Comparison of ENCODE assay signal across 9 cellular contexts in genomic region chr9:99253134-99253533, GRCh38. TPM values are rescaled to one million over a fixed set of nuclear protein-coding genes. Genes with fewer than 3 reads are reported as not detected.
DNase-seq lines count a peak whose midpoint lies in the region; ATAC-seq and TF ChIP-seq lines count a peak whose summit lies in the region.
"Had no signal": no experiment of that assay in that cellular context is flagged by ENCODE, and none has a peak within 500 bp of the region (broad histone marks: within the 10 kb centered on the region; RNA-seq: fewer than 3 reads in every experiment).

No MANE protein-coding gene starts in this region.

- no peaks in the 10 kb centered on the region for H3K36me3 Mint-ChIP-seq in activated naive CD4-positive, alpha-beta T cell treated with anti-CD3 and anti-CD28 coated beads, Interleukin-2, amount 10 ng/mL, durations not matched to agents 7 days and 5 days

- H3K9me3 Mint-ChIP-seq in activated naive CD4-positive, alpha-beta T cell treated with anti-CD3 and anti-CD28 coated beads, Interleukin-2, amount 10 ng/mL, durations not matched to agents 7 days and 5 days, result no peaks in the 10 kb centered on the region

- no peaks in the 10 kb centered on the region for H3K4me1 ChIP-seq in colonic mucosa
- H3K4me1 ChIP-seq: vagina had no signal

- CTCF ChIA-PET in activated naive CD4-positive, alpha-beta T cell treated with anti-CD3 and anti-CD28 coated beads, Interleukin-2, amount 10 ng/mL, durations not matched to agents 7 days and 5 days (lab: Charles Lee), result interaction anchor here (1.7 kb wide), 1 partner anchor 68 kb away, joined by 7 read pairs; no protein-coding TSS in a partner anchor

- H3K9me3 ChIP-seq in colonic mucosa, result no peaks in the 10 kb centered on the region
- H3K9me3 ChIP-seq: vagina had no signal

- H3K27ac ChIP-seq in colonic mucosa, result no peak overlapping the region
- H3K27ac ChIP-seq: vagina had no signal

- H3K4me3 Mint-ChIP-seq in activated naive CD4-positive, alpha-beta T cell treated with anti-CD3 and anti-CD28 coated beads, Interleukin-2, amount 10 ng/mL, durations not matched to agents 7 days and 5 days, result no peak overlapping the region

- no peaks in the 10 kb centered on the region for H3K27me3 ChIP-seq in colonic mucosa
- H3K27me3 ChIP-seq: vagina had no signal

- TF ChIP-seq CTCF in colonic mucosa (IDR thresholded peaks at IDR 0.05), result no peak

- intact Hi-C loops in colonic mucosa (cut with DNase I), result no loop called here

- H3K27me3 Mint-ChIP-seq in activated naive CD4-positive, alpha-beta T cell treated with anti-CD3 and anti-CD28 coated beads, Interleukin-2, amount 10 ng/mL, durations not matched to agents 7 days and 5 days, result peaks cover 4% of the 10 kb centered on the region

- H3K4me1 Mint-ChIP-seq in activated naive CD4-positive, alpha-beta T cell treated with anti-CD3 and anti-CD28 coated beads, Interleukin-2, amount 10 ng/mL, durations not matched to agents 7 days and 5 days, result peaks cover 30% of the 10 kb centered on the region

- DNase-seq in activated naive CD4-positive, alpha-beta T cell treated with anti-CD3 and anti-CD28 coated beads, Interleukin-2, amount 10 ng/mL, durations not matched to agents 7 days and 5 days, result no peak
- no peak for DNase-seq in cerebellum (ENCODE audit: low spot score)
- DNase-seq in colonic mucosa, result no peak
- DNase-seq in HK-2 (ENCODE audit: unreplicated experiment), result no peak
- DNase-seq in midbrain (lab: John Stamatoyannopoulos, UW), result no peak

- H3K4me3 ChIP-seq in colonic mucosa, result no peak overlapping the region
- H3K4me3 ChIP-seq: vagina had no signal

- peak overlapping the region; percentile 81 for H3K27ac Mint-ChIP-seq in activated naive CD4-positive, alpha-beta T cell treated with anti-CD3 and anti-CD28 coated beads, Interleukin-2, amount 10 ng/mL, durations not matched to agents 7 days and 5 days

- ATAC-seq in GM18517 (IDR thresholded peaks at IDR 0.05; ENCODE audit: unreplicated experiment) (peak; percentile 44), GM21360 (IDR thresholded peaks at IDR 0.05; ENCODE audit: unreplicated experiment) (peak; percentile 34), HG03139 (IDR thresholded peaks at IDR 0.05; ENCODE audit: unreplicated experiment) (peak; percentile 26)

- H3K36me3 ChIP-seq in colonic mucosa, result no peaks in the 10 kb centered on the region
- H3K36me3 ChIP-seq: vagina had no signal

- H3K9ac ChIP-seq in colonic mucosa (ENCODE audit: low read depth in 2 of 2, low read length in 2 of 2), result no peak overlapping the region

RNA-seq across cellular contexts. Expression of gene SEC61B, which starts 31.1 kb away (rescaled TPM):
- total RNA-seq in cerebellum (30.0 TPM), colonic mucosa (100 to 1,000 TPM; 126 to 166 TPM)

RNA-seq across cellular contexts. Expression of gene ALG2, which starts 31.4 kb away (rescaled TPM):
- total RNA-seq in cerebellum (17.1 TPM), colonic mucosa (10 to 100 TPM; 33.7 to 43.3 TPM)
